ENCODE assay signal across 25 cellular contexts in the genomic region with DNA sequence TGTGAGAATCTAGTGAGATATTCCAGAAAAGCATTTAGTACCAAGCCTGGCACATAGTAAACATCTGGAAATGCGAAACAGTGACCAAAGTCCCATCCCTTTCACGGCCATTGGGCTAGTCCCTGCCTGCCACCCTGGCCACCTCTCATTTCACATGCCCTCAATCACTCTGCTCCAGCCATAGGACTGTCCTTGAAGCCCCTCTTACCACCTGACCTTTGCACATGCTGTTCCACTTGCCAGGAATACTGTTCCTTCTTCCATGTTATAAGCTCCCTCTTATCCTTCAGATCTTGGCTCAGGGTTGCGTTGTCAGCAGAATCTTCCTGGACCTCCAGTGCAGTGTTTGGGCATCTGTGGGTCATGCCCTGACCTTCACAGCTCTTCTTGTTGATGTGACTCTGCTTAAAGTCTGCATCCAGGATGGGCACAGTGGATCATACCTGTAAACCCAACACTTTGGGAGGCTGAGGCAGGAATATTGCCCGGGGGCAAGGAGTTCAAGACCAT. TPM values are rescaled to one million over a fixed set of nuclear protein-coding genes. Genes with fewer than 3 reads are reported as not detected.
DNase-seq lines count a peak whose midpoint lies in the region; ATAC-seq, FAIRE-seq and TF ChIP-seq lines count a peak whose summit lies in the region.
"Had no signal": no experiment of that assay in that cellular context is flagged by ENCODE, and none has a peak within 500 bp of the region (broad histone marks: within the 10 kb centered on the region; RNA-seq: fewer than 3 reads in every experiment).

No MANE protein-coding gene starts in this region.

- no peak overlapping the region for H3K4me2 ChIP-seq in IMR-90 (ENCODE audit: low read depth, low read length)
- no peak overlapping the region for H3K4me2 ChIP-seq in HepG2 (ENCODE audit: low read depth, low read length)
- H3K4me2 ChIP-seq: BLaER1 treated with 17β-estradiol and CSF1 and Interleukin-3, amounts not matched to agents 10 nM and 100 nM had no signal

- H2AK9ac ChIP-seq in IMR-90 (replicated peaks; ENCODE audit: low read depth, low read length, poor library complexity) = no peak overlapping the region

- no peaks in the 10 kb centered on the region for H3K79me1 ChIP-seq in IMR-90 (ENCODE audit: low read depth in 1 of 2, low read length in 2 of 2)

- peak overlapping the region; percentile 33 for H3K27ac Mint-ChIP-seq in CD8-positive, alpha-beta T cell
- H3K27ac Mint-ChIP-seq in stimulated activated memory B cell treated with anti-CD40 and anti-IgM and Interleukin-4, amounts not matched to agents 10 μg/mL and 1 μg/mL and 100 μg/mL, for 72 hours = peak overlapping the region; percentile 40
- no peak overlapping the region for H3K27ac Mint-ChIP-seq in activated T-helper 2 cell treated with anti-CD3 and anti-CD28 coated beads, Interferon-gamma antibody, Interleukin-2, Interleukin-4, amounts not matched to agents 10 μg/mL and 5 μg/mL and 100 μg/mL, durations not matched to agents 14 hours and 24 hours and 36 hours

- H4K8ac ChIP-seq in IMR-90 (ENCODE audit: low read depth in 2 of 2, low read length in 2 of 2) = no peak overlapping the region

- no peak for TF ChIP-seq EP300 in HepG2 (IDR thresholded peaks at IDR 0.05; ENCODE audit: low read depth in 2 of 2, low read length in 2 of 2)
- no peak for TF ChIP-seq EP300 in HepG2 (CRISPR knock-in tag; IDR thresholded peaks at IDR 0.05; ENCODE audit: borderline replicate concordance)

- no peak overlapping the region for H2AK5ac ChIP-seq in IMR-90 (ENCODE audit: low read depth, low read length)

- ATAC-seq in CD8-positive, alpha-beta T cell = no peak
- ATAC-seq in IMR-90 (ENCODE audit: low read depth) (no peak), HepG2 (no peak), GM18498 (IDR thresholded peaks at IDR 0.05; ENCODE audit: unreplicated experiment) (no peak)
- ATAC-seq in stimulated activated memory B cell treated with anti-CD40 and anti-IgM and Interleukin-4, amounts not matched to agents 10 μg/mL and 1 μg/mL and 100 μg/mL, for 72 hours = no peak

- CTCF ChIA-PET in CD8-positive, alpha-beta T cell (lab: Charles Lee) = no interaction called here
- CTCF ChIA-PET in IMR-90 (lab: Yijun Ruan, JAX) = no interaction called here
- CTCF ChIA-PET in HepG2 (lab: Yijun Ruan, JAX; ENCODE audit: low intra/inter-chr PET ratio, low total read pairs) = no interaction called here

- H4K5ac ChIP-seq in IMR-90 (ENCODE audit: low read depth, low read length) = no peak overlapping the region

- H3K36me3 Mint-ChIP-seq in CD8-positive, alpha-beta T cell = peaks cover 9% of the 10 kb centered on the region
- H3K36me3 Mint-ChIP-seq in stimulated activated memory B cell treated with anti-CD40 and anti-IgM and Interleukin-4, amounts not matched to agents 10 μg/mL and 1 μg/mL and 100 μg/mL, for 72 hours = peaks cover 9% of the 10 kb centered on the region
- H3K36me3 Mint-ChIP-seq in activated T-helper 2 cell treated with anti-CD3 and anti-CD28 coated beads, Interferon-gamma antibody, Interleukin-2, Interleukin-4, amounts not matched to agents 10 μg/mL and 5 μg/mL and 100 μg/mL, durations not matched to agents 14 hours and 24 hours and 36 hours (ENCODE audit: low read depth) = peaks cover 4% of the 10 kb centered on the region

- H3K18ac ChIP-seq in IMR-90 (ENCODE audit: low read depth, low read length) = no peak overlapping the region

- H3K14ac ChIP-seq in IMR-90 (replicated peaks; ENCODE audit: low read depth, low read length) = no peak overlapping the region

- in situ Hi-C loops in IMR-90 (cut with MboI; ENCODE audit: low sequenced_read_pairs) = no loop called here
- in situ Hi-C loops in HepG2 (cut with HindIII; ENCODE audit: extremely low pct_ligation_motif_present, low pct_unique_long_range_greater_than_20kb) = loop anchor here (25.0 kb wide), 1 partner anchor 98 kb away; no protein-coding TSS in a partner anchor

- H3K27ac ChIP-seq in CD8-positive, alpha-beta T cell (ENCODE audit: low read depth, low read length) = no peak overlapping the region
- H3K27ac ChIP-seq in IMR-90 (ENCODE audit: insufficient read depth, low read length) (no peak overlapping the region), HepG2 (ENCODE audit: extremely low read length, insufficient read depth, low read length) (no peak overlapping the region)
- H3K27ac ChIP-seq: BLaER1 treated with 17β-estradiol and CSF1 and Interleukin-3, amounts not matched to agents 10 nM and 100 nM; RWPE1 had no signal

- H3K27me3 Mint-ChIP-seq in CD8-positive, alpha-beta T cell (ENCODE audit: low read depth) = peaks cover 1% of the 10 kb centered on the region
- no peaks in the 10 kb centered on the region for H3K27me3 Mint-ChIP-seq in stimulated activated memory B cell treated with anti-CD40 and anti-IgM and Interleukin-4, amounts not matched to agents 10 μg/mL and 1 μg/mL and 100 μg/mL, for 72 hours
- no peaks in the 10 kb centered on the region for H3K27me3 Mint-ChIP-seq in activated T-helper 2 cell treated with anti-CD3 and anti-CD28 coated beads, Interferon-gamma antibody, Interleukin-2, Interleukin-4, amounts not matched to agents 10 μg/mL and 5 μg/mL and 100 μg/mL, durations not matched to agents 14 hours and 24 hours and 36 hours (ENCODE audit: low read depth)
- H3K27me3 Mint-ChIP-seq: CD8-positive, alpha-beta memory T cell had no signal

- no peak overlapping the region for H3K9ac ChIP-seq in IMR-90 (ENCODE audit: low read depth, low read length)
- H3K9ac ChIP-seq in HepG2 (ENCODE audit: insufficient read depth, low read depth, low read length) = no peak overlapping the region
- H3K9ac ChIP-seq: BLaER1 treated with 17β-estradiol and CSF1 and Interleukin-3, amounts not matched to agents 10 nM and 100 nM had no signal

- no peak overlapping the region for H4K91ac ChIP-seq in IMR-90 (ENCODE audit: insufficient read depth, low read depth, low read length)

- no peak overlapping the region for H3K4me3 ChIP-seq in CD8-positive, alpha-beta T cell (ENCODE audit: low read depth, low read length)
- H3K4me3 ChIP-seq in IMR-90 (ENCODE audit: insufficient read depth, low read depth, low read length) (no peak overlapping the region), HepG2 (replicated peaks in 1 of 3; ENCODE audit: insufficient read depth in 1 of 3, low read depth in 2 of 3, low read length in 3 of 3) (no peak overlapping the region)
- H3K4me3 ChIP-seq: BLaER1 treated with 17β-estradiol and CSF1 and Interleukin-3, amounts not matched to agents 10 nM and 100 nM had no signal

- H3K4me1 ChIP-seq in CD8-positive, alpha-beta T cell (ENCODE audit: insufficient read depth, low read length) = no peaks in the 10 kb centered on the region
- H3K4me1 ChIP-seq in IMR-90 (ENCODE audit: control insufficient read depth, insufficient read depth, low read length) (no peaks in the 10 kb centered on the region), HepG2 (ENCODE audit: insufficient read depth, low read length) (peaks cover 30% of the 10 kb centered on the region)

- no peak overlapping the region for H2BK5ac ChIP-seq in IMR-90 (ENCODE audit: low read depth, low read length, poor library complexity, severe bottlenecking)

- H3K36me3 ChIP-seq in CD8-positive, alpha-beta T cell (ENCODE audit: insufficient read depth, low read length) = no peaks in the 10 kb centered on the region
- H3K36me3 ChIP-seq in IMR-90 (ENCODE audit: control insufficient read depth, insufficient read depth, low read length) = peaks cover 11% of the 10 kb centered on the region; the same call in 1 of the 2 replicates
- H3K36me3 ChIP-seq in HepG2 (replicated peaks in 1 of 2; ENCODE audit: control insufficient read depth in 1 of 2, insufficient read depth in 2 of 2, low read length in 2 of 2) = peaks cover 0 to 1% of the 10 kb centered on the region in 2 experiments; a peak in 1 of 5 replicates

- TF ChIP-seq CTCF in CD8-positive, alpha-beta T cell (IDR thresholded peaks at IDR 0.05) = no peak
- TF ChIP-seq CTCF in IMR-90 (conservative IDR thresholded peaks at IDR 0.05; ENCODE audit: low read depth, low read length) (no peak), HepG2 (CRISPR knock-in tag; IDR thresholded peaks at IDR 0.05) (no peak)

- no peaks in the 10 kb centered on the region for H3K79me2 ChIP-seq in HepG2 (ENCODE audit: insufficient read depth, low read length)

- POLR2A ChIA-PET in CD8-positive, alpha-beta T cell (lab: Charles Lee) = no interaction called here
- POLR2A ChIA-PET in IMR-90 (lab: Charles Lee; ENCODE audit: unreplicated experiment) = no interaction called here
- POLR2A ChIA-PET in HepG2 (lab: Yijun Ruan, JAX) = no interaction called here

- H3K9me3 ChIP-seq in CD8-positive, alpha-beta T cell (ENCODE audit: low read length) = no peaks in the 10 kb centered on the region
- no peaks in the 10 kb centered on the region for H3K9me3 ChIP-seq in IMR-90 (ENCODE audit: control insufficient read depth, insufficient read depth, low read length)
- no peaks in the 10 kb centered on the region for H3K9me3 ChIP-seq in HepG2 (ENCODE audit: low read length)
- H3K9me3 ChIP-seq: BLaER1 treated with 17β-estradiol and CSF1 and Interleukin-3, amounts not matched to agents 10 nM and 100 nM had no signal

- H3K4me3 Mint-ChIP-seq in CD8-positive, alpha-beta T cell = no peak overlapping the region
- no peak overlapping the region for H3K4me3 Mint-ChIP-seq in stimulated activated memory B cell treated with anti-CD40 and anti-IgM and Interleukin-4, amounts not matched to agents 10 μg/mL and 1 μg/mL and 100 μg/mL, for 72 hours
- no peak overlapping the region for H3K4me3 Mint-ChIP-seq in activated T-helper 2 cell treated with anti-CD3 and anti-CD28 coated beads, Interferon-gamma antibody, Interleukin-2, Interleukin-4, amounts not matched to agents 10 μg/mL and 5 μg/mL and 100 μg/mL, durations not matched to agents 14 hours and 24 hours and 36 hours (ENCODE audit: low read depth)

- H4K20me1 ChIP-seq in IMR-90 (ENCODE audit: insufficient read depth, low read length) (no peaks in the 10 kb centered on the region), HepG2 (ENCODE audit: insufficient read depth, low read length) (no peaks in the 10 kb centered on the region)

- no peak overlapping the region for H3K4ac ChIP-seq in IMR-90 (ENCODE audit: low read depth, low read length)

- H2BK20ac ChIP-seq in IMR-90 (ENCODE audit: low read depth, low read length) = no peak overlapping the region

- no peak for FAIRE-seq in HepG2 (lab: Jason Lieb, UNC)
- FAIRE-seq: A204.1, GM12892, GM19239 had no signal

- no peaks in the 10 kb centered on the region for H3K27me3 ChIP-seq in CD8-positive, alpha-beta T cell (ENCODE audit: insufficient read depth, low read length)
- H3K27me3 ChIP-seq in IMR-90 (ENCODE audit: control insufficient read depth, insufficient read depth, low read length) = no peaks in the 10 kb centered on the region
- H3K27me3 ChIP-seq in HepG2 (ENCODE audit: control insufficient read depth in 1 of 2, insufficient read depth in 2 of 2, low read length in 2 of 2) = no peaks in the 10 kb centered on the region
- H3K27me3 ChIP-seq: BLaER1 treated with 17β-estradiol and CSF1 and Interleukin-3, amounts not matched to agents 10 nM and 100 nM had no signal

- H2BK120ac ChIP-seq in IMR-90 (ENCODE audit: low read depth, low read length) = no peak overlapping the region

- H2AFZ ChIP-seq in IMR-90 (replicated peaks; ENCODE audit: low read length, poor library complexity) (no peak overlapping the region), HepG2 (ENCODE audit: low read length) (no peak overlapping the region)

- H3K23ac ChIP-seq in IMR-90 (ENCODE audit: low read depth, low read length) = no peak overlapping the region

- dilution Hi-C loops in IMR-90 (cut with HindIII; ENCODE audit: low sequenced_read_pairs, unreplicated experiment) = no loop called here

- no peaks in the 10 kb centered on the region for H3K4me1 Mint-ChIP-seq in CD8-positive, alpha-beta T cell (ENCODE audit: low read depth)
- no peaks in the 10 kb centered on the region for H3K4me1 Mint-ChIP-seq in stimulated activated memory B cell treated with anti-CD40 and anti-IgM and Interleukin-4, amounts not matched to agents 10 μg/mL and 1 μg/mL and 100 μg/mL, for 72 hours
- H3K4me1 Mint-ChIP-seq in activated T-helper 2 cell treated with anti-CD3 and anti-CD28 coated beads, Interferon-gamma antibody, Interleukin-2, Interleukin-4, amounts not matched to agents 10 μg/mL and 5 μg/mL and 100 μg/mL, durations not matched to agents 14 hours and 24 hours and 36 hours (ENCODE audit: low read depth) = no peaks in the 10 kb centered on the region
- H3K4me1 Mint-ChIP-seq: CD8-positive, alpha-beta memory T cell had no signal

- no peak overlapping the region for H3K56ac ChIP-seq in IMR-90 (ENCODE audit: extremely low read depth, insufficient read depth, low read length)

- TF ChIP-seq RAD21 in IMR-90 (IDR thresholded peaks at IDR 0.05; ENCODE audit: low read length) (no peak), HepG2 (CRISPR knock-in tag; IDR thresholded peaks at IDR 0.05) (no peak)

- peaks cover 4% of the 10 kb centered on the region for H3K9me1 ChIP-seq in IMR-90 (ENCODE audit: insufficient read depth, low read length)

- DNase-seq in CD8-positive, alpha-beta T cell = no peak
- no peak for DNase-seq in IMR-90
- no peak for DNase-seq in HepG2 (ENCODE audit: low spot score)
- no peak for DNase-seq in activated T-helper 2 cell treated with anti-CD3 and anti-CD28 coated beads, Interferon-gamma antibody, Interleukin-2, Interleukin-4, amounts not matched to agents 10 μg/mL and 5 μg/mL and 100 μg/mL, durations not matched to agents 14 hours and 24 hours and 36 hours (ENCODE audit: low spot score)
- no peak for DNase-seq in kidney glomerular epithelial cell (lab: John Stamatoyannopoulos, UW)
- DNase-seq: AML-193; Calu3; CD8-positive, alpha-beta memory T cell; DMS153; DND-41; Karpas-422; NCI-H1092; NCI-H1417 treated with DMSO at 0.1 percent for 48 hours; NCI-H1694 treated with DMSO at 0.1 percent for 48 hours; NCI-H2081; NCI-H2227 treated with DMSO at 0.1 percent for 48 hours; NCI-H526 treated with DMSO at 0.1 percent for 48 hours; SHP77 treated with DMSO at 0.1 percent for 48 hours had no signal

- intact Hi-C loops in CD8-positive, alpha-beta T cell (cut with DNase I, micrococcal nuclease) = no loop called here
- intact Hi-C loops in IMR-90 (cut with micrococcal nuclease) = no loop called here
- intact Hi-C loops in HepG2 (cut with micrococcal nuclease; ENCODE audit: unreplicated experiment) = no loop called here
- intact Hi-C loops in activated T-helper 2 cell treated with anti-CD3 and anti-CD28 coated beads, Interferon-gamma antibody, Interleukin-2, Interleukin-4, amounts not matched to agents 10 μg/mL and 5 μg/mL and 100 μg/mL, durations not matched to agents 14 hours and 24 hours and 36 hours (cut with micrococcal nuclease) = no loop called here

- H2BK15ac ChIP-seq in IMR-90 (ENCODE audit: low read depth, low read length) = no peak overlapping the region

- no peaks in the 10 kb centered on the region for H3K9me3 Mint-ChIP-seq in CD8-positive, alpha-beta T cell
- no peaks in the 10 kb centered on the region for H3K9me3 Mint-ChIP-seq in stimulated activated memory B cell treated with anti-CD40 and anti-IgM and Interleukin-4, amounts not matched to agents 10 μg/mL and 1 μg/mL and 100 μg/mL, for 72 hours
- H3K9me3 Mint-ChIP-seq in activated T-helper 2 cell treated with anti-CD3 and anti-CD28 coated beads, Interferon-gamma antibody, Interleukin-2, Interleukin-4, amounts not matched to agents 10 μg/mL and 5 μg/mL and 100 μg/mL, durations not matched to agents 14 hours and 24 hours and 36 hours = no peaks in the 10 kb centered on the region
- H3K9me3 Mint-ChIP-seq: CD8-positive, alpha-beta memory T cell had no signal

- TF ChIP-seq POLR2A in IMR-90 (IDR thresholded peaks at IDR 0.05; ENCODE audit: low read depth, low read length) (no peak), HepG2 (IDR thresholded peaks at IDR 0.05; ENCODE audit: insufficient read depth in 1 of 2, low read depth in 2 of 2, low read length in 2 of 2) (no peak)

- BruUV-seq in IMR-90 (replicated peaks; lab: Mats Ljungman, UMichigan) (no TSS peak), HepG2 (replicated peaks; lab: Mats Ljungman, UMichigan) (no TSS peak)

- WGBS in IMR-90 (ENCODE audit: extremely low coverage in 2 of 2, insufficient read length in 1 of 2), 2 experiments = 96% methylated on average over 2 of the region's 4 CpGs; no CpG with 5 or more reads in 1 of the 2 experiments
- 46% methylated on average over 3 of the region's 4 CpGs for WGBS in HepG2 (ENCODE audit: low lambda C conversion rate)

RNA-seq across cellular contexts. Expression of a gene that starts 2.1 kb away (rescaled TPM):
- total RNA-seq in CD8-positive, alpha-beta T cell = 1 to 10 TPM in 1 of 2 experiments, under 1 TPM in 1; 0.78 to 1.8 TPM
- total RNA-seq in IMR-90 (2012; rRNA removed) (0.18 and 0.56 TPM in 2 replicates), HepG2 (2016; rRNA removed; fragmentation: Illumina TruSeq; extraction: Trizol) (0.07 and 0.18 TPM in 2 replicates)
- polyA plus RNA-seq in IMR-90 (2012; rRNA removed) (0.49 and 1.1 TPM in 2 replicates), HepG2 (2011; rRNA removed) (0.20 and 0.35 TPM in 2 replicates)
- polyA plus RNA-seq in IMR-90 (2012; cell fraction: cytosol; rRNA removed) = 0.02 and 0.90 TPM in 2 replicates
- 6.4 and 7.3 TPM in 2 replicates for polyA plus RNA-seq in IMR-90 (2012; cell fraction: nucleus; rRNA removed; ENCODE audit: low replicate concordance)
- not detected in 2 replicates for total RNA-seq in HepG2 (2016; cell fraction: cytosol; rRNA removed; fragmentation: Illumina TruSeq; extraction: Trizol; ENCODE audit: low read depth)
- total RNA-seq in HepG2 (2016; cell fraction: insoluble cytoplasmic fraction; rRNA removed; fragmentation: Illumina TruSeq; extraction: Trizol) = 0.11 TPM in 1 of 2 replicates, not detected in the other
- total RNA-seq in HepG2 (2016; cell fraction: membrane; rRNA removed; fragmentation: Illumina TruSeq; extraction: Trizol) = not detected in 2 replicates
- not detected in 2 replicates for total RNA-seq in HepG2 (2016; cell fraction: nucleus; rRNA removed; fragmentation: Illumina TruSeq; extraction: Trizol)
- 0.01 and 0.04 TPM in 2 replicates for polyA plus RNA-seq in HepG2 (2011; cell fraction: cytosol; rRNA removed)
- 2.3 and 2.8 TPM in 2 replicates for polyA plus RNA-seq in HepG2 (2011; cell fraction: nucleus; rRNA removed)
- polyA plus RNA-seq in HepG2 (2012) = 0.23 and 0.32 TPM in 2 replicates
- not detected in 2 replicates for polyA plus RNA-seq in HepG2 (2016; cell fraction: cytosol; fragmentation: Illumina TruSeq; extraction: Trizol; ENCODE audit: low read depth)
- polyA plus RNA-seq in HepG2 (2016; cell fraction: insoluble cytoplasmic fraction; fragmentation: Illumina TruSeq; extraction: Trizol; ENCODE audit: low read depth) = not detected in 2 replicates
- not detected in 2 replicates for polyA plus RNA-seq in HepG2 (2016; cell fraction: membrane; fragmentation: Illumina TruSeq; extraction: Trizol; ENCODE audit: low read depth)
- polyA plus RNA-seq in HepG2 (2016; cell fraction: nucleus; fragmentation: Illumina TruSeq; extraction: Trizol; ENCODE audit: insufficient read depth, low read depth) = 0.56 and 0.60 TPM in 2 replicates
- polyA minus RNA-seq in HepG2 (2011; rRNA and poly(A)+ RNA removed; ENCODE audit: low replicate concordance) = 0.02 and 0.28 TPM in 2 replicates
- not detected in 2 replicates for polyA minus RNA-seq in HepG2 (2011; cell fraction: cytosol; rRNA and poly(A)+ RNA removed)
- 0.52 and 0.75 TPM in 2 replicates for polyA minus RNA-seq in HepG2 (2011; cell fraction: nucleus; rRNA and poly(A)+ RNA removed)
- 0.64 and 0.80 TPM in 2 replicates for total RNA-seq in activated T-helper 2 cell treated with anti-CD3 and anti-CD28 coated beads, Interferon-gamma antibody, Interleukin-2, Interleukin-4, amounts not matched to agents 10 μg/mL and 5 μg/mL and 100 μg/mL, durations not matched to agents 14 hours and 24 hours and 36 hours

RNA-seq across cellular contexts. Expression of a gene that starts 22.9 kb away (rescaled TPM):
- 10 to 100 TPM; 45.4 to 46.3 TPM for total RNA-seq in CD8-positive, alpha-beta T cell
- total RNA-seq in IMR-90 (2012; rRNA removed) (35.6 and 43.6 TPM in 2 replicates), HepG2 (2016; rRNA removed; fragmentation: Illumina TruSeq; extraction: Trizol) (23.0 and 26.6 TPM in 2 replicates)
- polyA plus RNA-seq in IMR-90 (2012; rRNA removed) (41.3 and 45.1 TPM in 2 replicates), HepG2 (2011; rRNA removed) (20.1 and 24.9 TPM in 2 replicates)
- 28.2 and 37.1 TPM in 2 replicates for polyA plus RNA-seq in IMR-90 (2012; cell fraction: cytosol; rRNA removed)
- polyA plus RNA-seq in IMR-90 (2012; cell fraction: nucleus; rRNA removed; ENCODE audit: low replicate concordance) = 83.0 and 131 TPM in 2 replicates
- total RNA-seq in HepG2 (2016; cell fraction: cytosol; rRNA removed; fragmentation: Illumina TruSeq; extraction: Trizol; ENCODE audit: low read depth) = 34.5 and 35.0 TPM in 2 replicates
- total RNA-seq in HepG2 (2016; cell fraction: insoluble cytoplasmic fraction; rRNA removed; fragmentation: Illumina TruSeq; extraction: Trizol) = 19.6 and 31.0 TPM in 2 replicates
- 18.9 and 21.9 TPM in 2 replicates for total RNA-seq in HepG2 (2016; cell fraction: membrane; rRNA removed; fragmentation: Illumina TruSeq; extraction: Trizol)
- total RNA-seq in HepG2 (2016; cell fraction: nucleus; rRNA removed; fragmentation: Illumina TruSeq; extraction: Trizol) = 27.8 and 29.3 TPM in 2 replicates
- 16.7 and 20.6 TPM in 2 replicates for polyA plus RNA-seq in HepG2 (2011; cell fraction: cytosol; rRNA removed)
- 78.3 and 80.8 TPM in 2 replicates for polyA plus RNA-seq in HepG2 (2011; cell fraction: nucleus; rRNA removed)
- polyA plus RNA-seq in HepG2 (2012) = 18.5 and 21.7 TPM in 2 replicates
- polyA plus RNA-seq in HepG2 (2016; cell fraction: cytosol; fragmentation: Illumina TruSeq; extraction: Trizol; ENCODE audit: low read depth) = 7.5 and 8.3 TPM in 2 replicates
- 19.2 and 22.3 TPM in 2 replicates for polyA plus RNA-seq in HepG2 (2016; cell fraction: insoluble cytoplasmic fraction; fragmentation: Illumina TruSeq; extraction: Trizol; ENCODE audit: low read depth)
- polyA plus RNA-seq in HepG2 (2016; cell fraction: membrane; fragmentation: Illumina TruSeq; extraction: Trizol; ENCODE audit: low read depth) = 10.0 and 11.1 TPM in 2 replicates
- 47.8 and 50.0 TPM in 2 replicates for polyA plus RNA-seq in HepG2 (2016; cell fraction: nucleus; fragmentation: Illumina TruSeq; extraction: Trizol; ENCODE audit: insufficient read depth, low read depth)
- polyA minus RNA-seq in HepG2 (2011; rRNA and poly(A)+ RNA removed; ENCODE audit: low replicate concordance) = 43.9 and 69.9 TPM in 2 replicates
- 10.0 and 13.9 TPM in 2 replicates for polyA minus RNA-seq in HepG2 (2011; cell fraction: cytosol; rRNA and poly(A)+ RNA removed)
- polyA minus RNA-seq in HepG2 (2011; cell fraction: nucleus; rRNA and poly(A)+ RNA removed) = 46.6 and 47.5 TPM in 2 replicates
- total RNA-seq in activated T-helper 2 cell treated with anti-CD3 and anti-CD28 coated beads, Interferon-gamma antibody, Interleukin-2, Interleukin-4, amounts not matched to agents 10 μg/mL and 5 μg/mL and 100 μg/mL, durations not matched to agents 14 hours and 24 hours and 36 hours = 57.9 and 62.2 TPM in 2 replicates
